In the genomic region with DNA sequence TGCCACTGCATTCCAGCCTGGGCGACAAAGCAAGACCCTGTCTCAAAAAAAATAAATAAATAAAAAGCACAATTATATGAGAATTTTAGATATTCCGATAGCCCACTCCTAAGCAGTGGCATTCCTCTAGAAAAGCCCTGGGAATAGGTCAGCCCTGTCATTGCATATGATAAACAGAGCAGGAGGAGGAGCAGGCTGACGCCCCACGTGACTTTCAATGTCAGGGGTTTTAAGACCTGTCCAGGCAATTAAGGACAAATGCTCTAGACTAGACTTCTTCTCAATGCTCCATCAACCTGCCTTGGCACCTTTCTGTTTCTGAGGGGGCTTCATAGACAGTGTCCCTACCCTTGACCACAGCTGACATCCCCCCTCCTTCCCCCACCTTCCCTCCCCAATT, we compare ENCODE assay signal across 15 cellular contexts. TPM values are rescaled to one million over a fixed set of nuclear protein-coding genes. Genes with fewer than 3 reads are reported as not detected.
DNase-seq lines count a peak whose midpoint lies in the region; ATAC-seq and TF ChIP-seq lines count a peak whose summit lies in the region.
"Had no signal": no experiment of that assay in that cellular context is flagged by ENCODE, and none has a peak within 500 bp of the region (broad histone marks: within the 10 kb centered on the region; RNA-seq: fewer than 3 reads in every experiment).

No MANE protein-coding gene starts in this region.

- no peak for TF ChIP-seq EP300 in Ishikawa (IDR thresholded peaks at IDR 0.05; ENCODE audit: borderline replicate concordance)

- H3K36me3 Mint-ChIP-seq in WTC11: no peaks in the 10 kb centered on the region

- no peak overlapping the region for H3K27ac Mint-ChIP-seq in WTC11
- H3K27ac Mint-ChIP-seq: H9 had no signal

- no peak overlapping the region for H3K4me3 Mint-ChIP-seq in WTC11
- H3K4me3 Mint-ChIP-seq: CD4-positive, alpha-beta memory T cell; H9; HFFc6 had no signal

- CTCF ChIA-PET in WTC11 (lab: Charles Lee): no interaction called here

- no peaks in the 10 kb centered on the region for H3K9me3 Mint-ChIP-seq in WTC11
- H3K9me3 Mint-ChIP-seq: CD4-positive, alpha-beta memory T cell; H9; HFFc6 had no signal

- H3K27me3 Mint-ChIP-seq in WTC11 (ENCODE audit: low read depth): no peaks in the 10 kb centered on the region
- H3K27me3 Mint-ChIP-seq: CD4-positive, alpha-beta memory T cell had no signal

- POLR2A ChIA-PET in WTC11 (lab: Charles Lee): no interaction called here

- no peak for TF ChIP-seq RAD21 in Ishikawa (IDR thresholded peaks at IDR 0.05; ENCODE audit: low read depth)

- ATAC-seq in WTC11 (no peak), HG03354 (IDR thresholded peaks at IDR 0.05; ENCODE audit: poor library complexity, severe bottlenecking, unreplicated experiment) (no peak)

- peaks cover 5% of the 10 kb centered on the region; the same call in 1 of the 2 replicates for H3K4me1 Mint-ChIP-seq in WTC11

- TF ChIP-seq CTCF in WTC11 (IDR thresholded peaks at IDR 0.05): no peak

- no peak for DNase-seq in WTC11 (ENCODE audit: low spot score)
- peak; percentile 37 for DNase-seq in mesenteric fat pad (ENCODE audit: low spot score)
- DNase-seq in NOMO-1 (lab: John Stamatoyannopoulos, UW; ENCODE audit: unreplicated experiment in 2 of 2): no peak
- no peak for DNase-seq in NCI-H1048 (lab: John Stamatoyannopoulos, UW)
- DNase-seq in GDM1 (lab: John Stamatoyannopoulos, UW): no peak
- DNase-seq: BE2C; CD4-positive, alpha-beta memory T cell; DMS79 treated with DMSO at 0.1 percent for 48 hours; EL; GOT3; H9; HFFc6; IMR-90 had no signal

TF ChIP-seq in Ishikawa, 13 proteins besides CTCF, POLR2A, EP300 and RAD21:
- TF ChIP-seq, protein P1, sequence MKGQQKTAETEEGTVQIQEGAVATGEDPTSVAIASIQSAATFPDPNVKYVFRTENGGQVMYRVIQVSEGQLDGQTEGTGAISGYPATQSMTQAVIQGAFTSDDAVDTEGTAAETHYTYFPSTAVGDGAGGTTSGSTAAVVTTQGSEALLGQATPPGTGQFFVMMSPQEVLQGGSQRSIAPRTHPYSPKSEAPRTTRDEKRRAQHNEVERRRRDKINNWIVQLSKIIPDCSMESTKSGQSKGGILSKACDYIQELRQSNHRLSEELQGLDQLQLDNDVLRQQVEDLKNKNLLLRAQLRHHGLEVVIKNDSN (IDR thresholded peaks at IDR 0.05): peak; percentile 42; the same call in 1 of the 2 replicates
- no peak for TF ChIP-seq FOXM1 (IDR thresholded peaks at IDR 0.05; ENCODE audit: borderline replicate concordance, low read depth)

TF ChIP-seq in WTC11, 78 proteins besides CTCF, POLR2A, EP300 and RAD21:
- TF ChIP-seq, protein P2, sequence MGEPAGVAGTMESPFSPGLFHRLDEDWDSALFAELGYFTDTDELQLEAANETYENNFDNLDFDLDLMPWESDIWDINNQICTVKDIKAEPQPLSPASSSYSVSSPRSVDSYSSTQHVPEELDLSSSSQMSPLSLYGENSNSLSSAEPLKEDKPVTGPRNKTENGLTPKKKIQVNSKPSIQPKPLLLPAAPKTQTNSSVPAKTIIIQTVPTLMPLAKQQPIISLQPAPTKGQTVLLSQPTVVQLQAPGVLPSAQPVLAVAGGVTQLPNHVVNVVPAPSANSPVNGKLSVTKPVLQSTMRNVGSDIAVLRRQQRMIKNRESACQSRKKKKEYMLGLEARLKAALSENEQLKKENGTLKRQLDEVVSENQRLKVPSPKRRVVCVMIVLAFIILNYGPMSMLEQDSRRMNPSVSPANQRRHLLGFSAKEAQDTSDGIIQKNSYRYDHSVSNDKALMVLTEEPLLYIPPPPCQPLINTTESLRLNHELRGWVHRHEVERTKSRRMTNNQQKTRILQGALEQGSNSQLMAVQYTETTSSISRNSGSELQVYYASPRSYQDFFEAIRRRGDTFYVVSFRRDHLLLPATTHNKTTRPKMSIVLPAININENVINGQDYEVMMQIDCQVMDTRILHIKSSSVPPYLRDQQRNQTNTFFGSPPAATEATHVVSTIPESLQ (CRISPR knock-in tag; IDR thresholded peaks at IDR 0.05): no peak
- TF ChIP-seq, protein P3, sequence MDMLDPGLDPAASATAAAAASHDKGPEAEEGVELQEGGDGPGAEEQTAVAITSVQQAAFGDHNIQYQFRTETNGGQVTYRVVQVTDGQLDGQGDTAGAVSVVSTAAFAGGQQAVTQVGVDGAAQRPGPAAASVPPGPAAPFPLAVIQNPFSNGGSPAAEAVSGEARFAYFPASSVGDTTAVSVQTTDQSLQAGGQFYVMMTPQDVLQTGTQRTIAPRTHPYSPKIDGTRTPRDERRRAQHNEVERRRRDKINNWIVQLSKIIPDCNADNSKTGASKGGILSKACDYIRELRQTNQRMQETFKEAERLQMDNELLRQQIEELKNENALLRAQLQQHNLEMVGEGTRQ (CRISPR knock-in tag; IDR thresholded peaks at IDR 0.05): 0 out of 2 replicates have a peak, but pooled peaks have one; percentile 18
- TF ChIP-seq, protein P4, sequence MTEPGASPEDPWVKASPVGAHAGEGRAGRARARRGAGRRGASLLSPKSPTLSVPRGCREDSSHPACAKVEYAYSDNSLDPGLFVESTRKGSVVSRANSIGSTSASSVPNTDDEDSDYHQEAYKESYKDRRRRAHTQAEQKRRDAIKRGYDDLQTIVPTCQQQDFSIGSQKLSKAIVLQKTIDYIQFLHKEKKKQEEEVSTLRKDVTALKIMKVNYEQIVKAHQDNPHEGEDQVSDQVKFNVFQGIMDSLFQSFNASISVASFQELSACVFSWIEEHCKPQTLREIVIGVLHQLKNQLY (CRISPR knock-in tag; IDR thresholded peaks at IDR 0.05): no peak
- TF ChIP-seq HMGA2 (CRISPR knock-in tag; IDR thresholded peaks at IDR 0.05) (no peak), EMX1 (CRISPR knock-in tag; IDR thresholded peaks at IDR 0.05) (no peak)
- TF ChIP-seq, protein P5, sequence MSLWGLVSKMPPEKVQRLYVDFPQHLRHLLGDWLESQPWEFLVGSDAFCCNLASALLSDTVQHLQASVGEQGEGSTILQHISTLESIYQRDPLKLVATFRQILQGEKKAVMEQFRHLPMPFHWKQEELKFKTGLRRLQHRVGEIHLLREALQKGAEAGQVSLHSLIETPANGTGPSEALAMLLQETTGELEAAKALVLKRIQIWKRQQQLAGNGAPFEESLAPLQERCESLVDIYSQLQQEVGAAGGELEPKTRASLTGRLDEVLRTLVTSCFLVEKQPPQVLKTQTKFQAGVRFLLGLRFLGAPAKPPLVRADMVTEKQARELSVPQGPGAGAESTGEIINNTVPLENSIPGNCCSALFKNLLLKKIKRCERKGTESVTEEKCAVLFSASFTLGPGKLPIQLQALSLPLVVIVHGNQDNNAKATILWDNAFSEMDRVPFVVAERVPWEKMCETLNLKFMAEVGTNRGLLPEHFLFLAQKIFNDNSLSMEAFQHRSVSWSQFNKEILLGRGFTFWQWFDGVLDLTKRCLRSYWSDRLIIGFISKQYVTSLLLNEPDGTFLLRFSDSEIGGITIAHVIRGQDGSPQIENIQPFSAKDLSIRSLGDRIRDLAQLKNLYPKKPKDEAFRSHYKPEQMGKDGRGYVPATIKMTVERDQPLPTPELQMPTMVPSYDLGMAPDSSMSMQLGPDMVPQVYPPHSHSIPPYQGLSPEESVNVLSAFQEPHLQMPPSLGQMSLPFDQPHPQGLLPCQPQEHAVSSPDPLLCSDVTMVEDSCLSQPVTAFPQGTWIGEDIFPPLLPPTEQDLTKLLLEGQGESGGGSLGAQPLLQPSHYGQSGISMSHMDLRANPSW (CRISPR knock-in tag; conservative IDR thresholded peaks at IDR 0.05; ENCODE audit: low read depth): no peak

RNA-seq across cellular contexts. Expression of a gene that starts 7.5 kb away (rescaled TPM):
- total RNA-seq in WTC11 (2021): 5.2 to 6.7 TPM (median 6.4 TPM) in 3 replicates
- 43.7 TPM for total RNA-seq in mesenteric fat pad

RNA-seq across cellular contexts. Expression of a gene that starts 8.0 kb away (rescaled TPM):
- total RNA-seq in WTC11 (2021): 0.34 to 0.48 TPM (median 0.42 TPM) in 3 replicates
- total RNA-seq in mesenteric fat pad: 0.32 TPM
